In genomic region chr20:58985656-58986055, GRCh38 we compare ENCODE assay signal across 1 cellular context.
TF ChIP-seq lines count a peak whose summit lies in the region.

No MANE protein-coding gene starts in this region.

TF ChIP-seq in HepG2, 621 proteins besides CTCF, POLR2A, EP300 and RAD21:
- TF ChIP-seq HNF4A (CRISPR knock-in tag; IDR thresholded peaks at IDR 0.05) = 0 out of 2 replicates have a peak, but pooled peaks have one; percentile 1
- no peak for TF ChIP-seq ZNF292 (CRISPR knock-in tag; IDR thresholded peaks at IDR 0.05; ENCODE audit: borderline replicate concordance, low read depth)
